16 cellular contexts compared by ENCODE assay signal in genomic region chr7:44595934-44596635, GRCh38. TPM values are rescaled to one million over a fixed set of nuclear protein-coding genes. Genes with fewer than 3 reads are reported as not detected.
DNase-seq lines count a peak whose midpoint lies in the region; ATAC-seq and TF ChIP-seq lines count a peak whose summit lies in the region.
"Had no signal": no experiment of that assay in that cellular context is flagged by ENCODE, and none has a peak within 500 bp of the region (broad histone marks: within the 10 kb centered on the region; RNA-seq: fewer than 3 reads in every experiment).

No MANE protein-coding gene starts in this region.

- peaks cover 0 to 13% (median 8%) of the 10 kb centered on the region in 9 donors for H3K4me1 ChIP-seq in heart right ventricle

- peak; percentile 71 to 97 (median 88) for ATAC-seq in heart right ventricle
- ATAC-seq: HCT116 had no signal

- H3K27ac Mint-ChIP-seq in activated T-helper 1 cell treated with anti-CD3 and anti-CD28 coated beads, Interleukin-12 subunit alpha, Interleukin-12 subunit beta, Interleukin-2, Interleukin-4 antibody, amounts not matched to agents 30 ng/mL and 10 ng/mL and 1 ng/mL, durations not matched to agents 14 hours and 24 hours and 36 hours: no peak overlapping the region

- H3K27me3 Mint-ChIP-seq in activated T-helper 1 cell treated with anti-CD3 and anti-CD28 coated beads, Interleukin-12 subunit alpha, Interleukin-12 subunit beta, Interleukin-2, Interleukin-4 antibody, amounts not matched to agents 30 ng/mL and 10 ng/mL and 1 ng/mL, durations not matched to agents 14 hours and 24 hours and 36 hours (ENCODE audit: insufficient read depth): peaks cover 12% of the 10 kb centered on the region

- H3K9me3 ChIP-seq in heart right ventricle: no peaks in the 10 kb centered on the region

- H3K4me3 ChIP-seq in heart right ventricle: no peak overlapping the region
- H3K4me3 ChIP-seq in retinal pigment epithelial cell (ENCODE audit: low read length): no peak overlapping the region

- intact Hi-C loops in heart right ventricle (cut with DNase I): loop anchor here in 4 of 10 donors (2.0 to 10.0 kb wide), 5 partner anchors 69 to 539 kb away; partner anchors contain the start of gene ZMIZ2 (in 1 of the 4)
- intact Hi-C loops in activated T-helper 1 cell treated with anti-CD3 and anti-CD28 coated beads, Interleukin-12 subunit alpha, Interleukin-12 subunit beta, Interleukin-2, Interleukin-4 antibody, amounts not matched to agents 30 ng/mL and 10 ng/mL and 1 ng/mL, durations not matched to agents 14 hours and 24 hours and 36 hours (cut with micrococcal nuclease): no loop called here

- H3K36me3 Mint-ChIP-seq in activated T-helper 1 cell treated with anti-CD3 and anti-CD28 coated beads, Interleukin-12 subunit alpha, Interleukin-12 subunit beta, Interleukin-2, Interleukin-4 antibody, amounts not matched to agents 30 ng/mL and 10 ng/mL and 1 ng/mL, durations not matched to agents 14 hours and 24 hours and 36 hours (ENCODE audit: low read depth): no peaks in the 10 kb centered on the region

- no peaks in the 10 kb centered on the region for H3K4me1 Mint-ChIP-seq in activated T-helper 1 cell treated with anti-CD3 and anti-CD28 coated beads, Interleukin-12 subunit alpha, Interleukin-12 subunit beta, Interleukin-2, Interleukin-4 antibody, amounts not matched to agents 30 ng/mL and 10 ng/mL and 1 ng/mL, durations not matched to agents 14 hours and 24 hours and 36 hours (ENCODE audit: low read depth)

- peak overlapping the region; percentile 23 to 77 (median 72) for H3K27ac ChIP-seq in heart right ventricle
- H3K27ac ChIP-seq: 22Rv1, brain microvascular endothelial cell had no signal

- no peaks in the 10 kb centered on the region for H3K9me3 Mint-ChIP-seq in activated T-helper 1 cell treated with anti-CD3 and anti-CD28 coated beads, Interleukin-12 subunit alpha, Interleukin-12 subunit beta, Interleukin-2, Interleukin-4 antibody, amounts not matched to agents 30 ng/mL and 10 ng/mL and 1 ng/mL, durations not matched to agents 14 hours and 24 hours and 36 hours

- H3K4me3 Mint-ChIP-seq in activated T-helper 1 cell treated with anti-CD3 and anti-CD28 coated beads, Interleukin-12 subunit alpha, Interleukin-12 subunit beta, Interleukin-2, Interleukin-4 antibody, amounts not matched to agents 30 ng/mL and 10 ng/mL and 1 ng/mL, durations not matched to agents 14 hours and 24 hours and 36 hours: no peak overlapping the region

- DNase-seq in DMS53 (lab: John Stamatoyannopoulos, UW) (peak; percentile 37), DMS53 treated with DMSO at 0.1 percent for 48 hours (lab: John Stamatoyannopoulos, UW; ENCODE audit: unreplicated experiment) (no peak), SW480 (ENCODE audit: low spot score) (peak; percentile 19), heart right ventricle (peak in 1 of 2 donors; percentile 14), retinal pigment epithelial cell (ENCODE audit: low read depth) (no peak), C1 segment of cervical spinal cord (lab: John Stamatoyannopoulos, UW) (no peak), NCI-H128 (lab: John Stamatoyannopoulos, UW; ENCODE audit: unreplicated experiment) (no peak)
- DNase-seq in activated T-helper 1 cell treated with anti-CD3 and anti-CD28 coated beads, Interleukin-12 subunit alpha, Interleukin-12 subunit beta, Interleukin-2, Interleukin-4 antibody, amounts not matched to agents 30 ng/mL and 10 ng/mL and 1 ng/mL, durations not matched to agents 14 hours and 24 hours and 36 hours (ENCODE audit: low spot score): no peak
- DNase-seq: activated gamma-delta T cell treated with Interleukin-2 at 50 U/mL for 16 hours, brain microvascular endothelial cell, COR-L47 had no signal

- no peaks in the 10 kb centered on the region for H3K27me3 ChIP-seq in heart right ventricle
- H3K27me3 ChIP-seq: brain microvascular endothelial cell had no signal

- 68% methylated on average over 5 of the region's 5 CpGs for WGBS in heart right ventricle, 2 donors

- H3K36me3 ChIP-seq in heart right ventricle: no peaks in the 10 kb centered on the region
- H3K36me3 ChIP-seq: brain microvascular endothelial cell had no signal

- TF ChIP-seq CTCF in heart right ventricle (IDR thresholded peaks at IDR 0.05) (peak in 2 of 9 donors; percentile 11 to 12), retinal pigment epithelial cell (conservative IDR thresholded peaks at IDR 0.05; ENCODE audit: low read depth, low read length) (peak; percentile 19)

RNA-seq across cellular contexts. Expression of gene OGDH, which starts 10.3 kb away (rescaled TPM):
- total RNA-seq in heart right ventricle: 100 to 1,000 TPM; 500 to 724 (median 679) TPM
- polyA plus RNA-seq in heart right ventricle: 100 to 1,000 TPM; 202 to 421 TPM
- 101 and 105 TPM in 2 replicates for total RNA-seq in activated T-helper 1 cell treated with anti-CD3 and anti-CD28 coated beads, Interleukin-12 subunit alpha, Interleukin-12 subunit beta, Interleukin-2, Interleukin-4 antibody, amounts not matched to agents 30 ng/mL and 10 ng/mL and 1 ng/mL, durations not matched to agents 14 hours and 24 hours and 36 hours

RNA-seq across cellular contexts. Expression of gene TMED4, which starts 14.1 kb away (rescaled TPM):
- total RNA-seq in heart right ventricle: 10 to 100 TPM; 55.4 to 81.4 (median 69.4) TPM
- 10 to 100 TPM; 42.9 to 45.6 TPM for polyA plus RNA-seq in heart right ventricle
- total RNA-seq in activated T-helper 1 cell treated with anti-CD3 and anti-CD28 coated beads, Interleukin-12 subunit alpha, Interleukin-12 subunit beta, Interleukin-2, Interleukin-4 antibody, amounts not matched to agents 30 ng/mL and 10 ng/mL and 1 ng/mL, durations not matched to agents 14 hours and 24 hours and 36 hours: 74.9 and 79.6 TPM in 2 replicates

RNA-seq across cellular contexts. Expression of gene DDX56, which starts 22.4 kb away (rescaled TPM):
- total RNA-seq in heart right ventricle: 10 to 100 TPM; 23.2 to 40.7 (median 27.4) TPM
- polyA plus RNA-seq in heart right ventricle: 100 to 1,000 TPM in 1 of 2 donors, 10 to 100 TPM in 1; 40.1 to 100 TPM
- total RNA-seq in activated T-helper 1 cell treated with anti-CD3 and anti-CD28 coated beads, Interleukin-12 subunit alpha, Interleukin-12 subunit beta, Interleukin-2, Interleukin-4 antibody, amounts not matched to agents 30 ng/mL and 10 ng/mL and 1 ng/mL, durations not matched to agents 14 hours and 24 hours and 36 hours: 165 and 166 TPM in 2 replicates

RNA-seq across cellular contexts. Expression of gene NPC1L1, which starts 55.0 kb away (rescaled TPM):
- total RNA-seq in heart right ventricle: under 1 TPM in 9 of 10 donors, not detected in 1; 0.06 to 0.29 (median 0.12) TPM
- under 1 TPM; under 0.01 to 0.15 TPM for polyA plus RNA-seq in heart right ventricle
- not detected in 2 replicates for total RNA-seq in activated T-helper 1 cell treated with anti-CD3 and anti-CD28 coated beads, Interleukin-12 subunit alpha, Interleukin-12 subunit beta, Interleukin-2, Interleukin-4 antibody, amounts not matched to agents 30 ng/mL and 10 ng/mL and 1 ng/mL, durations not matched to agents 14 hours and 24 hours and 36 hours
- total RNA-seq: M059J; T-helper 1 cell treated with Interleukin-12 subunit alpha and Interleukin-12 subunit beta and Interleukin-4 antibody, amounts not matched to agents 30 ng/mL and 1 ng/mL, for 36 hours had no signal
- polyA plus RNA-seq: neural cell had no signal

Comparison
In these comparisons a context has a peak if more than half of its experiments do, and no peak if none do; other contexts are left out.
1. DNase-seq: peak in DMS53 (single experiment) and SW480 (single experiment); none in DMS53 treated with DMSO at 0.1 percent for 48 hours (single experiment), retinal pigment epithelial cell (single experiment), C1 segment of cervical spinal cord (0 of 14), NCI-H128 (single experiment) and activated T-helper 1 cell treated with anti-CD3 and anti-CD28 coated beads, Interleukin-12 subunit alpha, Interleukin-12 subunit beta, Interleukin-2, Interleukin-4 antibody, amounts not matched to agents 30 ng/mL and 10 ng/mL and 1 ng/mL, durations not matched to agents 14 hours and 24 hours and 36 hours (single experiment).